ENCODE assay signal across 1 cellular context in genomic region chr1:20786310-20787099, GRCh38.
TF ChIP-seq lines count a peak whose summit lies in the region.

No MANE protein-coding gene starts in this region.

TF ChIP-seq in HepG2, 621 proteins besides CTCF, POLR2A, EP300 and RAD21 (continued from another document and continues in another):
- TF ChIP-seq HMGXB3 (CRISPR knock-in tag; IDR thresholded peaks at IDR 0.05; ENCODE audit: borderline replicate concordance) (no peak), KDM2A (CRISPR knock-in tag; IDR thresholded peaks at IDR 0.05; ENCODE audit: borderline replicate concordance, low read depth) (peak; percentile 58), ZNF580 (CRISPR knock-in tag; IDR thresholded peaks at IDR 0.05; ENCODE audit: borderline replicate concordance, low read depth) (0 out of 2 replicates have a peak, but pooled peaks have one; percentile 39), CENPX (CRISPR knock-in tag; IDR thresholded peaks at IDR 0.05) (no peak), MZF1 (CRISPR knock-in tag; IDR thresholded peaks at IDR 0.05; ENCODE audit: borderline replicate concordance) (no peak), ZNF468 (CRISPR knock-in tag; IDR thresholded peaks at IDR 0.05) (0 out of 2 replicates have a peak, but pooled peaks have one; percentile 52), IKZF4 (CRISPR knock-in tag; IDR thresholded peaks at IDR 0.05; ENCODE audit: borderline replicate concordance, low read depth, not compliant biosample characterization) (peak; percentile 92), ZNF570 (CRISPR knock-in tag; IDR thresholded peaks at IDR 0.05; ENCODE audit: borderline replicate concordance) (no peak), CHD4 (IDR thresholded peaks at IDR 0.05; ENCODE audit: borderline replicate concordance, low read length) (no peak), ATF6 (CRISPR knock-in tag; conservative IDR thresholded peaks at IDR 0.05) (no peak), SNAI1 (CRISPR knock-in tag; IDR thresholded peaks at IDR 0.05; ENCODE audit: borderline replicate concordance) (peak; percentile 70; the same call in 1 of the 2 replicates), SRF (IDR thresholded peaks at IDR 0.05; ENCODE audit: low read depth, low read length) (no peak), IRF1 (CRISPR knock-in tag; IDR thresholded peaks at IDR 0.05; ENCODE audit: low read depth) (no peak), ZNF354B (CRISPR knock-in tag; IDR thresholded peaks at IDR 0.05) (peak; percentile 70; the same call in 1 of the 2 replicates), PAX8 (CRISPR knock-in tag; IDR thresholded peaks at IDR 0.05; ENCODE audit: borderline replicate concordance) (no peak), PHB2 (IDR thresholded peaks at IDR 0.05; ENCODE audit: partially characterized antibody) (no peak), EZH2 (conservative IDR thresholded peaks at IDR 0.05; ENCODE audit: low read depth, low read length) (no peak), FOXA1 (IDR thresholded peaks at IDR 0.05) (no peak), FOXA1 (CRISPR knock-in tag; IDR thresholded peaks at IDR 0.05) (peak; percentile 63), YEATS4 (CRISPR knock-in tag; IDR thresholded peaks at IDR 0.05; ENCODE audit: borderline replicate concordance) (peak; percentile 97), DMTF1 (CRISPR knock-in tag; IDR thresholded peaks at IDR 0.05) (no peak), ZNF33A (CRISPR knock-in tag; IDR thresholded peaks at IDR 0.05; ENCODE audit: borderline replicate concordance) (no peak), ZNF660 (CRISPR knock-in tag; IDR thresholded peaks at IDR 0.05; ENCODE audit: borderline replicate concordance, low read depth) (no peak), TCF7 (IDR thresholded peaks at IDR 0.05; ENCODE audit: low read depth) (no peak), DDIT3 (CRISPR knock-in tag; IDR thresholded peaks at IDR 0.05) (no peak), AKAP8 (CRISPR knock-in tag; IDR thresholded peaks at IDR 0.05) (peak; percentile 78; the same call in 1 of the 2 replicates), ZKSCAN8 (CRISPR knock-in tag; IDR thresholded peaks at IDR 0.05; ENCODE audit: borderline replicate concordance) (no peak), ZFY (CRISPR knock-in tag; IDR thresholded peaks at IDR 0.05) (peak; percentile 90), RCOR2 (CRISPR knock-in tag; IDR thresholded peaks at IDR 0.05) (no peak), RELA (CRISPR knock-in tag; IDR thresholded peaks at IDR 0.05) (peak; percentile 66; the same call in 1 of the 2 replicates), ZNF224 (CRISPR knock-in tag; IDR thresholded peaks at IDR 0.05) (peak; percentile 73), ZBTB25 (CRISPR knock-in tag; IDR thresholded peaks at IDR 0.05) (no peak; the same call in 1 of the 2 replicates)
- TF ChIP-seq, protein P1, sequence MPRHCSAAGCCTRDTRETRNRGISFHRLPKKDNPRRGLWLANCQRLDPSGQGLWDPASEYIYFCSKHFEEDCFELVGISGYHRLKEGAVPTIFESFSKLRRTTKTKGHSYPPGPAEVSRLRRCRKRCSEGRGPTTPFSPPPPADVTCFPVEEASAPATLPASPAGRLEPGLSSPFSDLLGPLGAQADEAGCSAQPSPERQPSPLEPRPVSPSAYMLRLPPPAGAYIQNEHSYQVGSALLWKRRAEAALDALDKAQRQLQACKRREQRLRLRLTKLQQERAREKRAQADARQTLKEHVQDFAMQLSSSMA (CRISPR knock-in tag; IDR thresholded peaks at IDR 0.05) = 0 out of 2 replicates have a peak, but pooled peaks have one; percentile 17
- TF ChIP-seq, protein P2, sequence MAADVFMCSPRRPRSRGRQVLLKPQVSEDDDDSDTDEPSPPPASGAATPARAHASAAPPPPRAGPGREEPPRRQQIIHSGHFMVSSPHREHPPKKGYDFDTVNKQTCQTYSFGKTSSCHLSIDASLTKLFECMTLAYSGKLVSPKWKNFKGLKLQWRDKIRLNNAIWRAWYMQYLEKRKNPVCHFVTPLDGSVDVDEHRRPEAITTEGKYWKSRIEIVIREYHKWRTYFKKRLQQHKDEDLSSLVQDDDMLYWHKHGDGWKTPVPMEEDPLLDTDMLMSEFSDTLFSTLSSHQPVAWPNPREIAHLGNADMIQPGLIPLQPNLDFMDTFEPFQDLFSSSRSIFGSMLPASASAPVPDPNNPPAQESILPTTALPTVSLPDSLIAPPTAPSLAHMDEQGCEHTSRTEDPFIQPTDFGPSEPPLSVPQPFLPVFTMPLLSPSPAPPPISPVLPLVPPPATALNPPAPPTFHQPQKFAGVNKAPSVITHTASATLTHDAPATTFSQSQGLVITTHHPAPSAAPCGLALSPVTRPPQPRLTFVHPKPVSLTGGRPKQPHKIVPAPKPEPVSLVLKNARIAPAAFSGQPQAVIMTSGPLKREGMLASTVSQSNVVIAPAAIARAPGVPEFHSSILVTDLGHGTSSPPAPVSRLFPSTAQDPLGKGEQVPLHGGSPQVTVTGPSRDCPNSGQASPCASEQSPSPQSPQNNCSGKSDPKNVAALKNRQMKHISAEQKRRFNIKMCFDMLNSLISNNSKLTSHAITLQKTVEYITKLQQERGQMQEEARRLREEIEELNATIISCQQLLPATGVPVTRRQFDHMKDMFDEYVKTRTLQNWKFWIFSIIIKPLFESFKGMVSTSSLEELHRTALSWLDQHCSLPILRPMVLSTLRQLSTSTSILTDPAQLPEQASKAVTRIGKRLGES (CRISPR knock-in tag; IDR thresholded peaks at IDR 0.05; ENCODE audit: borderline replicate concordance) = no peak
- TF ChIP-seq, protein P3, sequence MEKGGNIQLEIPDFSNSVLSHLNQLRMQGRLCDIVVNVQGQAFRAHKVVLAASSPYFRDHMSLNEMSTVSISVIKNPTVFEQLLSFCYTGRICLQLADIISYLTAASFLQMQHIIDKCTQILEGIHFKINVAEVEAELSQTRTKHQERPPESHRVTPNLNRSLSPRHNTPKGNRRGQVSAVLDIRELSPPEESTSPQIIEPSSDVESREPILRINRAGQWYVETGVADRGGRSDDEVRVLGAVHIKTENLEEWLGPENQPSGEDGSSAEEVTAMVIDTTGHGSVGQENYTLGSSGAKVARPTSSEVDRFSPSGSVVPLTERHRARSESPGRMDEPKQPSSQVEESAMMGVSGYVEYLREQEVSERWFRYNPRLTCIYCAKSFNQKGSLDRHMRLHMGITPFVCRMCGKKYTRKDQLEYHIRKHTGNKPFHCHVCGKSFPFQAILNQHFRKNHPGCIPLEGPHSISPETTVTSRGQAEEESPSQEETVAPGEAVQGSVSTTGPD (CRISPR knock-in tag; IDR thresholded peaks at IDR 0.05) = no peak
- TF ChIP-seq, protein P4, sequence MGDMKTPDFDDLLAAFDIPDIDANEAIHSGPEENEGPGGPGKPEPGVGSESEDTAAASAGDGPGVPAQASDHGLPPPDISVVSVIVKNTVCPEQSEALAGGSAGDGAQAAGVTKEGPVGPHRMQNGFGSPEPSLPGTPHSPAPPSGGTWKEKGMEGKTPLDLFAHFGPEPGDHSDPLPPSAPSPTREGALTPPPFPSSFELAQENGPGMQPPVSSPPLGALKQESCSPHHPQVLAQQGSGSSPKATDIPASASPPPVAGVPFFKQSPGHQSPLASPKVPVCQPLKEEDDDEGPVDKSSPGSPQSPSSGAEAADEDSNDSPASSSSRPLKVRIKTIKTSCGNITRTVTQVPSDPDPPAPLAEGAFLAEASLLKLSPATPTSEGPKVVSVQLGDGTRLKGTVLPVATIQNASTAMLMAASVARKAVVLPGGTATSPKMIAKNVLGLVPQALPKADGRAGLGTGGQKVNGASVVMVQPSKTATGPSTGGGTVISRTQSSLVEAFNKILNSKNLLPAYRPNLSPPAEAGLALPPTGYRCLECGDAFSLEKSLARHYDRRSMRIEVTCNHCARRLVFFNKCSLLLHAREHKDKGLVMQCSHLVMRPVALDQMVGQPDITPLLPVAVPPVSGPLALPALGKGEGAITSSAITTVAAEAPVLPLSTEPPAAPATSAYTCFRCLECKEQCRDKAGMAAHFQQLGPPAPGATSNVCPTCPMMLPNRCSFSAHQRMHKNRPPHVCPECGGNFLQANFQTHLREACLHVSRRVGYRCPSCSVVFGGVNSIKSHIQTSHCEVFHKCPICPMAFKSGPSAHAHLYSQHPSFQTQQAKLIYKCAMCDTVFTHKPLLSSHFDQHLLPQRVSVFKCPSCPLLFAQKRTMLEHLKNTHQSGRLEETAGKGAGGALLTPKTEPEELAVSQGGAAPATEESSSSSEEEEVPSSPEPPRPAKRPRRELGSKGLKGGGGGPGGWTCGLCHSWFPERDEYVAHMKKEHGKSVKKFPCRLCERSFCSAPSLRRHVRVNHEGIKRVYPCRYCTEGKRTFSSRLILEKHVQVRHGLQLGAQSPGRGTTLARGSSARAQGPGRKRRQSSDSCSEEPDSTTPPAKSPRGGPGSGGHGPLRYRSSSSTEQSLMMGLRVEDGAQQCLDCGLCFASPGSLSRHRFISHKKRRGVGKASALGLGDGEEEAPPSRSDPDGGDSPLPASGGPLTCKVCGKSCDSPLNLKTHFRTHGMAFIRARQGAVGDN (CRISPR knock-in tag; IDR thresholded peaks at IDR 0.05) = peak; percentile 89
